24 cellular contexts compared by ENCODE assay signal in genomic region chr3:41195970-41196369, GRCh38. TPM values are rescaled to one million over a fixed set of nuclear protein-coding genes. Genes with fewer than 3 reads are reported as not detected.
A peak's percentile ranks its signal among the peaks of the same experiment; 100 is the strongest.
DNase-seq lines count a peak whose midpoint lies in the region; ATAC-seq, FAIRE-seq and TF ChIP-seq lines count a peak whose summit lies in the region.
"Had no signal": no experiment of that assay in that cellular context is flagged by ENCODE, and none has a peak within 500 bp of the region (broad histone marks: within the 10 kb centered on the region; RNA-seq: fewer than 3 reads in every experiment).

No MANE protein-coding gene starts in this region.

- H3K27me3 Mint-ChIP-seq in CD4-positive, alpha-beta T cell = no peaks in the 10 kb centered on the region
- H3K27me3 Mint-ChIP-seq in neural progenitor cell (ENCODE audit: insufficient read depth, low read depth) = no peaks in the 10 kb centered on the region

- no TSS peak for BruUV-seq in K562 (replicated peaks; lab: Mats Ljungman, UMichigan)

- TF ChIP-seq CTCF in CD4-positive, alpha-beta T cell (IDR thresholded peaks at IDR 0.05) = no peak
- no peak for TF ChIP-seq CTCF in K562 (IDR thresholded peaks at IDR 0.05 in 2 of 3, conservative IDR thresholded peaks at IDR 0.05 in 1 of 3; ENCODE audit: insufficient read depth in 2 of 3, low read depth in 1 of 3, low read length in 3 of 3)
- TF ChIP-seq CTCF in neural progenitor cell (IDR thresholded peaks at IDR 0.05) = no peak
- TF ChIP-seq CTCF in right lobe of liver (IDR thresholded peaks at IDR 0.05) = no peak

- TF ChIP-seq POLR2A in K562 (conservative IDR thresholded peaks at IDR 0.05) = no peak
- TF ChIP-seq POLR2A in right lobe of liver (IDR thresholded peaks at IDR 0.05) = no peak

- H3K36me3 ChIP-seq in K562 (ENCODE audit: control insufficient read depth, insufficient read depth, low read length) = no peaks in the 10 kb centered on the region
- H3K36me3 ChIP-seq in neural progenitor cell = no peaks in the 10 kb centered on the region
- no peaks in the 10 kb centered on the region for H3K36me3 ChIP-seq in right lobe of liver
- H3K36me3 ChIP-seq: BE2C, MG63 had no signal

- no peak for ATAC-seq in CD4-positive, alpha-beta T cell (ENCODE audit: poor library complexity)
- ATAC-seq in K562 = no peak
- no peak for ATAC-seq in right lobe of liver

- H3K4me1 Mint-ChIP-seq in CD4-positive, alpha-beta T cell (ENCODE audit: low read depth) = peaks cover 14% of the 10 kb centered on the region
- H3K4me1 Mint-ChIP-seq in neural progenitor cell = peaks cover 50% of the 10 kb centered on the region

- peaks cover 10% of the 10 kb centered on the region for H4K20me1 ChIP-seq in K562 (replicated peaks; ENCODE audit: control insufficient read depth, insufficient read depth, low read length)
- H4K20me1 ChIP-seq in neural progenitor cell (ENCODE audit: low read depth) = peaks cover 11% of the 10 kb centered on the region

- FAIRE-seq in K562 (lab: Jason Lieb, UNC) = no peak
- FAIRE-seq: GM12891, H1 had no signal

- no peak for TF ChIP-seq RAD21 in K562 (CRISPR knock-in tag; conservative IDR thresholded peaks at IDR 0.05 in 1 of 2, IDR thresholded peaks at IDR 0.05 in 1 of 2)

- no peak overlapping the region for H3K27ac Mint-ChIP-seq in CD4-positive, alpha-beta T cell
- peak overlapping the region; percentile 36 for H3K27ac Mint-ChIP-seq in neural progenitor cell
- H3K27ac Mint-ChIP-seq: CD14-positive monocyte had no signal

- intact Hi-C loops in CD4-positive, alpha-beta T cell (cut with DNase I, micrococcal nuclease) = loop anchor here in 1 of 2 experiments (5.0 kb wide), 3 partner anchors 79 to 766 kb away; partner anchors contain the start of gene ULK4
- intact Hi-C loops in K562 (cut with micrococcal nuclease) = loop anchor here (5.0 kb wide), 1 partner anchor 79 kb away; no protein-coding TSS in a partner anchor
- intact Hi-C loops in right lobe of liver (cut with DNase I) = no loop called here

- H3K4me3 ChIP-seq in K562 (no peak overlapping the region), neural progenitor cell (no peak overlapping the region), right lobe of liver (no peak overlapping the region)
- H3K4me3 ChIP-seq: MG63, PC-9 had no signal

- H3K4me1 ChIP-seq in K562 (replicated peaks in 1 of 2; ENCODE audit: control insufficient read depth in 2 of 2, insufficient read depth in 2 of 2, low read length in 2 of 2) = peaks cover 3 to 9% of the 10 kb centered on the region in 2 experiments; a peak in 4 of 5 replicates
- peaks cover 20% of the 10 kb centered on the region for H3K4me1 ChIP-seq in neural progenitor cell
- no peaks in the 10 kb centered on the region for H3K4me1 ChIP-seq in right lobe of liver
- H3K4me1 ChIP-seq: BE2C had no signal

- peaks cover 16% of the 10 kb centered on the region for H3K79me2 ChIP-seq in K562 (ENCODE audit: control insufficient read depth, insufficient read depth, low read length)
- H3K79me2 ChIP-seq in neural progenitor cell (ENCODE audit: low read depth) = peaks cover 24% of the 10 kb centered on the region

- H3K4me2 ChIP-seq in K562 (ENCODE audit: insufficient read depth, low read length) (peak overlapping the region; percentile 5; the same call in 1 of the 2 replicates), neural progenitor cell (no peak overlapping the region)
- H3K4me2 ChIP-seq: PC-9 had no signal

- H3K9me3 Mint-ChIP-seq in CD4-positive, alpha-beta T cell = no peaks in the 10 kb centered on the region
- H3K9me3 Mint-ChIP-seq in neural progenitor cell = no peaks in the 10 kb centered on the region

- no peak for TF ChIP-seq EP300 in K562 (IDR thresholded peaks at IDR 0.05; ENCODE audit: low read length)

- H3K36me3 Mint-ChIP-seq in CD4-positive, alpha-beta T cell (ENCODE audit: low read depth) = peaks cover 18% of the 10 kb centered on the region
- H3K36me3 Mint-ChIP-seq in neural progenitor cell = no peaks in the 10 kb centered on the region

- peak overlapping the region; percentile 18 for H3K4me3 Mint-ChIP-seq in CD4-positive, alpha-beta T cell
- H3K4me3 Mint-ChIP-seq in neural progenitor cell = peak overlapping the region; percentile 20
- H3K4me3 Mint-ChIP-seq: CD14-positive monocyte had no signal

- H3K9ac ChIP-seq in K562 (ENCODE audit: insufficient read depth in 1 of 2, low read depth in 2 of 2, low read length in 2 of 2) (no peak overlapping the region), neural progenitor cell (no peak overlapping the region)

- peak; percentile 58 for DNase-seq in NCI-H1105 treated with DMSO at 0.1 percent for 48 hours (lab: John Stamatoyannopoulos, UW)
- DNase-seq in NCI-H1105 (lab: John Stamatoyannopoulos, UW) = no peak
- DNase-seq in CD4-positive, alpha-beta T cell = no peak
- DNase-seq in K562 (ENCODE audit: extremely low read depth in 1 of 4, low spot score in 3 of 4) = no peak
- DNase-seq in neural progenitor cell (ENCODE audit: low spot score) = no peak
- DNase-seq in occipital lobe (lab: John Stamatoyannopoulos, UW) = no peak
- DNase-seq in right lobe of liver = no peak
- DNase-seq in activated gamma-delta T cell (lab: John Stamatoyannopoulos, UW) = no peak
- DNase-seq: BE2C, Calu3, DMS79 treated with DMSO at 0.1 percent for 48 hours, GF-D8, HCEC 1CT, KG1, MG63, NCI-H1417, NCI-H1694, PC-9, RPMI8226, SHP77 treated with DMSO at 0.1 percent for 48 hours had no signal

- H2AFZ ChIP-seq in K562 (ENCODE audit: low read depth, low read length) = peak overlapping the region; percentile 54; the same call in 1 of the 2 replicates
- H2AFZ ChIP-seq in neural progenitor cell (replicated peaks) = no peak overlapping the region
- H2AFZ ChIP-seq: PC-9 had no signal

- H3K9me3 ChIP-seq in CD4-positive, alpha-beta T cell (ENCODE audit: control insufficient read depth, low read length) = no peaks in the 10 kb centered on the region
- H3K9me3 ChIP-seq in K562 (replicated peaks; ENCODE audit: control insufficient read depth, insufficient read depth, low read depth, low read length) (no peaks in the 10 kb centered on the region), neural progenitor cell (ENCODE audit: low read depth) (no peaks in the 10 kb centered on the region), right lobe of liver (no peaks in the 10 kb centered on the region)
- H3K9me3 ChIP-seq: BE2C, MG63 had no signal

- H3F3A ChIP-seq in neural progenitor cell (ENCODE audit: low read depth) = peaks cover 10% of the 10 kb centered on the region

- CTCF ChIA-PET in CD4-positive, alpha-beta T cell (lab: Charles Lee) = no interaction called here
- CTCF ChIA-PET in K562 (lab: Yijun Ruan, JAX; ENCODE audit: low intra/inter-chr PET ratio) = no interaction called here

- H3K27me3 ChIP-seq in CD4-positive, alpha-beta T cell (ENCODE audit: control insufficient read depth, insufficient read depth, low read length) = no peaks in the 10 kb centered on the region
- H3K27me3 ChIP-seq in K562 (ENCODE audit: control insufficient read depth in 2 of 2, insufficient read depth in 2 of 2, low read length in 2 of 2) (peaks cover 5 to 32% of the 10 kb centered on the region in 2 experiments; a peak in 4 of 5 replicates), neural progenitor cell (no peaks in the 10 kb centered on the region), right lobe of liver (no peaks in the 10 kb centered on the region)
- H3K27me3 ChIP-seq: BE2C, MG63 had no signal

- H3K9me1 ChIP-seq in K562 (ENCODE audit: control insufficient read depth, insufficient read depth, low read length) = no peaks in the 10 kb centered on the region

- WGBS in K562 (ENCODE audit: insufficient coverage, low coverage, missing lambda C conversion rate) = 20% methylated on average over 7 of the region's 7 CpGs
- 98% methylated on average over 5 of the region's 7 CpGs for WGBS in right lobe of liver (ENCODE audit: insufficient coverage, low coverage, low lambda C conversion rate, missing lambda C conversion rate)

- in situ Hi-C loops in K562 (cut with MboI) = no loop called here

- POLR2A ChIA-PET in CD4-positive, alpha-beta T cell (lab: Charles Lee) = interaction anchor here (0.6 kb wide), 1 partner anchor 78 kb away, joined by 3 read pairs; no protein-coding TSS in a partner anchor
- POLR2A ChIA-PET in K562 (lab: Yijun Ruan, JAX) = interaction anchor here (1.1 to 1.2 kb wide), 2 partner anchors 9 to 11 kb away, joined by 3 to 4 read pairs; no protein-coding TSS in a partner anchor

- no peak overlapping the region for H3K27ac ChIP-seq in CD4-positive, alpha-beta T cell (ENCODE audit: low read depth, low read length)
- no peak overlapping the region for H3K27ac ChIP-seq in K562 (ENCODE audit: extremely low read depth, low read depth, low read length)
- H3K27ac ChIP-seq in neural progenitor cell = no peak overlapping the region
- no peak overlapping the region for H3K27ac ChIP-seq in right lobe of liver
- H3K27ac ChIP-seq: 22Rv1, PC-9 had no signal

TF ChIP-seq in K562, 482 proteins besides CTCF, POLR2A, EP300 and RAD21 (continues in another document):
- TF ChIP-seq SIN3B (IDR thresholded peaks at IDR 0.05; ENCODE audit: low read depth) (no peak), ZNF584 (CRISPR knock-in tag; IDR thresholded peaks at IDR 0.05; ENCODE audit: low read depth) (no peak), CEBPG (CRISPR knock-in tag; IDR thresholded peaks at IDR 0.05) (no peak), CEBPG (tag; conservative IDR thresholded peaks at IDR 0.05 in 1 of 2, IDR thresholded peaks at IDR 0.05 in 1 of 2) (no peak), RFX7 (CRISPR knock-in tag; IDR thresholded peaks at IDR 0.05) (no peak), GATA2 (CRISPR knock-in tag; IDR thresholded peaks at IDR 0.05) (no peak)

RNA-seq across cellular contexts. Expression of gene CTNNB1, which starts 3.3 kb away (rescaled TPM):
- total RNA-seq in CD4-positive, alpha-beta T cell = 100 to 1,000 TPM; 226 to 228 TPM
- 283 TPM in 2 replicates for total RNA-seq in K562 (2011; cell fraction: chromatin; rRNA removed; ENCODE audit: low replicate concordance)
- 151 and 154 TPM in 2 replicates for total RNA-seq in K562 (2011; cell fraction: nucleolus; rRNA removed)
- 151 and 175 TPM in 2 replicates for total RNA-seq in K562 (2011; cell fraction: nucleoplasm; rRNA removed)
- total RNA-seq in K562 (2014; rRNA removed) = 164 and 193 TPM in 2 replicates
- 154 and 156 TPM in 2 replicates for total RNA-seq in K562 (2014; rRNA removed; fragmentation: Illumina TruSeq; extraction: Trizol)
- 189 and 192 TPM in 2 replicates for total RNA-seq in K562 (2015; rRNA removed; fragmentation: Illumina TruSeq; extraction: Trizol)
- 153 and 158 TPM in 2 replicates for total RNA-seq in K562 (2021)
- 193 and 203 TPM in 2 replicates for polyA plus RNA-seq in K562 (2011; rRNA removed)
- 235 and 318 TPM in 2 replicates for polyA plus RNA-seq in K562 (2011; cell fraction: cytosol; rRNA removed)
- polyA plus RNA-seq in K562 (2011; cell fraction: nucleus; rRNA removed) = 311 and 383 TPM in 2 replicates
- 111 and 162 TPM in 2 replicates for polyA plus RNA-seq in K562 (2012)
- polyA plus RNA-seq in K562 (2014; fragmentation: Illumina TruSeq; extraction: Trizol) = 154 and 159 TPM in 2 replicates
- 10 to 100 TPM; 44.3 to 51.8 TPM for polyA plus RNA-seq in K562 (2014; fragmentation: Nextera tagmentation; extraction: Ambion mirVana)
- 100 and 126 TPM in 2 replicates for polyA plus RNA-seq in K562 (2014; rRNA removed)
- 822 and 1,105 TPM in 2 replicates for polyA minus RNA-seq in K562 (2011; rRNA and poly(A)+ RNA removed)
- polyA minus RNA-seq in K562 (2011; cell fraction: cytosol; rRNA and poly(A)+ RNA removed) = 157 and 240 TPM in 2 replicates
- 156 and 245 TPM in 2 replicates for polyA minus RNA-seq in K562 (2011; cell fraction: nucleus; rRNA and poly(A)+ RNA removed)
- 566 and 688 TPM in 2 replicates for total RNA-seq in neural progenitor cell (ENCODE audit: low replicate concordance)
- 1,075 TPM for total RNA-seq in occipital lobe
- 100 to 1,000 TPM; 107 to 160 (median 138) TPM for total RNA-seq in right lobe of liver
